ENCODE assay signal across 2 cellular contexts in genomic region chr3:55728461-55729100, GRCh38.
TF ChIP-seq lines count a peak whose summit lies in the region.

No MANE protein-coding gene starts in this region.

TF ChIP-seq in IMR-90, 13 proteins besides CTCF, POLR2A, EP300 and RAD21:
- TF ChIP-seq BHLHE40 (IDR thresholded peaks at IDR 0.05; ENCODE audit: low read depth, low read length), result no peak
- no peak for TF ChIP-seq CHD1 (IDR thresholded peaks at IDR 0.05; ENCODE audit: low read depth, low read length)
- no peak for TF ChIP-seq NFE2L2 (IDR thresholded peaks at IDR 0.05; ENCODE audit: low read depth, low read length)
- no peak for TF ChIP-seq CEBPB (IDR thresholded peaks at IDR 0.05; ENCODE audit: low read depth, low read length)
- TF ChIP-seq MXI1 (IDR thresholded peaks at IDR 0.05; ENCODE audit: borderline replicate concordance, low read depth, low read length), result no peak
- no peak for TF ChIP-seq MAFK (IDR thresholded peaks at IDR 0.05; ENCODE audit: low read depth, low read length)
- no peak for TF ChIP-seq MAZ (IDR thresholded peaks at IDR 0.05; ENCODE audit: borderline replicate concordance, low read depth, low read length)
- no peak for TF ChIP-seq SMC3 (IDR thresholded peaks at IDR 0.05; ENCODE audit: low read depth, low read length)
- no peak for TF ChIP-seq RFX5 (IDR thresholded peaks at IDR 0.05; ENCODE audit: low read depth, low read length)
TF ChIP-seq in IMR-90: peak in this region for 0.

TF ChIP-seq in H1, 55 proteins besides CTCF, POLR2A, EP300 and RAD21:
- TF ChIP-seq RFX5 (IDR thresholded peaks at IDR 0.05; ENCODE audit: borderline replicate concordance, low read depth, low read length), result no peak
- no peak for TF ChIP-seq GTF2F1 (IDR thresholded peaks at IDR 0.05; ENCODE audit: borderline replicate concordance, low read depth, low read length)
